29 cellular contexts compared by ENCODE assay signal in genomic region chr11:124277207-124277606, GRCh38. TPM values are rescaled to one million over a fixed set of nuclear protein-coding genes. Genes with fewer than 3 reads are reported as not detected.
"Had no signal": no experiment of that assay in that cellular context is flagged by ENCODE, and none has a peak within 500 bp of the region (broad histone marks: within the 10 kb centered on the region; RNA-seq: fewer than 3 reads in every experiment).

No MANE protein-coding gene starts in this region.

- H3K9me3 ChIP-seq: body of pancreas, gastrocnemius medialis, right lobe of liver, testis had no signal

- H3K36me3 Mint-ChIP-seq: activated CD4-positive, alpha-beta memory T cell treated with anti-CD3 and anti-CD28 coated beads for 36 hours; activated naive CD4-positive, alpha-beta T cell treated with anti-CD3 and anti-CD28 coated beads, Interleukin-2, amount 10 ng/mL, durations not matched to agents 7 days and 5 days; memory B cell; stimulated activated memory B cell treated with anti-CD40 and anti-IgM and Interleukin-4, amounts not matched to agents 10 μg/mL and 1 μg/mL and 100 μg/mL, for 72 hours had no signal

- H3K27me3 ChIP-seq: body of pancreas, cardiac muscle cell, esophagus muscularis mucosa, gastrocnemius medialis, right lobe of liver, testis had no signal

- H3K36me3 ChIP-seq: cardiac muscle cell, esophagus muscularis mucosa, gastrocnemius medialis, right lobe of liver had no signal

- DNase-seq: activated CD4-positive, alpha-beta memory T cell treated with anti-CD3 and anti-CD28 coated beads for 36 hours; activated CD4-positive, alpha-beta T cell treated with anti-CD3 and anti-CD28 coated beads for 48 hours; activated effector memory CD4-positive, alpha-beta T cell treated with Interleukin-2 at 50 U/mL for 16 hours; activated naive CD4-positive, alpha-beta T cell treated with anti-CD3 and anti-CD28 coated beads, Interleukin-2, amount 10 ng/mL, durations not matched to agents 7 days and 5 days; activated T-cell treated with anti-CD3 and anti-CD28 coated beads, Interleukin-2, amount 50 U/mL, for 72 hours; anterior cingulate cortex; body of pancreas; dermis blood vessel endothelial cell; effector CD8-positive, alpha-beta T cell; gastrocnemius medialis; hypothalamus; left cardiac atrium; naive B cell; occipital lobe; right lobe of liver; stimulated activated CD4-positive, alpha-beta T cell treated with anti-CD3 and anti-CD28 coated beads, Interleukin-2, amount 100 ng/mL, for 24 hours; SW 1271; T-helper 17 cell; testis; trophoblast cell had no signal

- H3K27ac Mint-ChIP-seq: activated CD4-positive, alpha-beta memory T cell treated with anti-CD3 and anti-CD28 coated beads for 36 hours; activated naive CD4-positive, alpha-beta T cell treated with anti-CD3 and anti-CD28 coated beads, Interleukin-2, amount 10 ng/mL, durations not matched to agents 7 days and 5 days; activated T-cell treated with anti-CD3 and anti-CD28 coated beads, Interleukin-2, amount 50 U/mL, for 72 hours; memory B cell; stimulated activated memory B cell treated with anti-CD40 and anti-IgM and Interleukin-4, amounts not matched to agents 10 μg/mL and 1 μg/mL and 100 μg/mL, for 72 hours; T-helper 17 cell had no signal

- H3K4me1 ChIP-seq: body of pancreas, esophagus muscularis mucosa, gastrocnemius medialis, right lobe of liver, testis had no signal

- H3K4me3 ChIP-seq: body of pancreas, cardiac muscle cell, esophagus muscularis mucosa, gastrocnemius medialis, right lobe of liver, skin epidermis, testis had no signal

- H3K4me1 Mint-ChIP-seq: activated naive CD4-positive, alpha-beta T cell treated with anti-CD3 and anti-CD28 coated beads, Interleukin-2, amount 10 ng/mL, durations not matched to agents 7 days and 5 days; memory B cell; naive B cell; stimulated activated memory B cell treated with anti-CD40 and anti-IgM and Interleukin-4, amounts not matched to agents 10 μg/mL and 1 μg/mL and 100 μg/mL, for 72 hours; T-helper 17 cell had no signal

- H3K4me3 Mint-ChIP-seq: activated CD4-positive, alpha-beta memory T cell treated with anti-CD3 and anti-CD28 coated beads for 36 hours; activated naive CD4-positive, alpha-beta T cell treated with anti-CD3 and anti-CD28 coated beads, Interleukin-2, amount 10 ng/mL, durations not matched to agents 7 days and 5 days; activated T-cell treated with anti-CD3 and anti-CD28 coated beads, Interleukin-2, amount 50 U/mL, for 72 hours; memory B cell; naive B cell; stimulated activated memory B cell treated with anti-CD40 and anti-IgM and Interleukin-4, amounts not matched to agents 10 μg/mL and 1 μg/mL and 100 μg/mL, for 72 hours; T-helper 17 cell had no signal

- ATAC-seq: activated T-cell treated with anti-CD3 and anti-CD28 coated beads, Interleukin-2, amount 50 U/mL, for 72 hours; body of pancreas; gastrocnemius medialis; left cardiac atrium; stimulated activated memory B cell treated with anti-CD40 and anti-IgM and Interleukin-4, amounts not matched to agents 10 μg/mL and 1 μg/mL and 100 μg/mL, for 72 hours; T-helper 17 cell had no signal

- H3K9me3 Mint-ChIP-seq: activated naive CD4-positive, alpha-beta T cell treated with anti-CD3 and anti-CD28 coated beads, Interleukin-2, amount 10 ng/mL, durations not matched to agents 7 days and 5 days had no signal

- H3K27me3 Mint-ChIP-seq: activated CD4-positive, alpha-beta memory T cell treated with anti-CD3 and anti-CD28 coated beads for 36 hours; activated naive CD4-positive, alpha-beta T cell treated with anti-CD3 and anti-CD28 coated beads, Interleukin-2, amount 10 ng/mL, durations not matched to agents 7 days and 5 days; T-helper 17 cell had no signal

- H3K27ac ChIP-seq: body of pancreas, cardiac muscle cell, esophagus muscularis mucosa, gastrocnemius medialis, right lobe of liver, testis had no signal

RNA-seq across cellular contexts. Expression of gene OR8G5, which starts 21.0 kb away (rescaled TPM):
- total RNA-seq: activated CD4-positive, alpha-beta memory T cell treated with anti-CD3 and anti-CD28 coated beads for 36 hours; activated T-cell treated with anti-CD3 and anti-CD28 coated beads, Interleukin-2, amount 50 U/mL, for 72 hours; body of pancreas; cardiac muscle cell; cerebellum; dermis blood vessel endothelial cell; gastrocnemius medialis; left cardiac atrium; lower leg skin; mononuclear cell; right lobe of liver; T-helper 17 cell had no signal
- polyA plus RNA-seq: cardiac muscle cell, neural cell had no signal

RNA-seq across cellular contexts. Expression of gene OR8G1, which starts 36.3 kb away (rescaled TPM):
- total RNA-seq: activated CD4-positive, alpha-beta memory T cell treated with anti-CD3 and anti-CD28 coated beads for 36 hours; activated T-cell treated with anti-CD3 and anti-CD28 coated beads, Interleukin-2, amount 50 U/mL, for 72 hours; body of pancreas; cardiac muscle cell; cerebellum; dermis blood vessel endothelial cell; esophagus muscularis mucosa; gastrocnemius medialis; left cardiac atrium; lower leg skin; occipital lobe; right lobe of liver; T-helper 17 cell had no signal
- polyA plus RNA-seq: cardiac muscle cell, neural cell had no signal

RNA-seq across cellular contexts. Expression of gene OR8D1, which starts 36.5 kb away (rescaled TPM):
- total RNA-seq: activated CD4-positive, alpha-beta memory T cell treated with anti-CD3 and anti-CD28 coated beads for 36 hours; activated T-cell treated with anti-CD3 and anti-CD28 coated beads, Interleukin-2, amount 50 U/mL, for 72 hours; body of pancreas; cardiac muscle cell; cerebellum; dermis blood vessel endothelial cell; esophagus muscularis mucosa; gastrocnemius medialis; left cardiac atrium; lower leg skin; occipital lobe; right lobe of liver; T-helper 17 cell; testis had no signal
- polyA plus RNA-seq: cardiac muscle cell, neural cell had no signal

RNA-seq across cellular contexts. Expression of gene OR8D2, which starts 42.8 kb away (rescaled TPM):
- total RNA-seq: activated CD4-positive, alpha-beta memory T cell treated with anti-CD3 and anti-CD28 coated beads for 36 hours; activated T-cell treated with anti-CD3 and anti-CD28 coated beads, Interleukin-2, amount 50 U/mL, for 72 hours; body of pancreas; cardiac muscle cell; cerebellum; dermis blood vessel endothelial cell; esophagus muscularis mucosa; gastrocnemius medialis; left cardiac atrium; lower leg skin; mononuclear cell; occipital lobe; right lobe of liver; T-helper 17 cell; testis had no signal
- polyA plus RNA-seq: cardiac muscle cell, neural cell had no signal
